In the genomic region with DNA sequence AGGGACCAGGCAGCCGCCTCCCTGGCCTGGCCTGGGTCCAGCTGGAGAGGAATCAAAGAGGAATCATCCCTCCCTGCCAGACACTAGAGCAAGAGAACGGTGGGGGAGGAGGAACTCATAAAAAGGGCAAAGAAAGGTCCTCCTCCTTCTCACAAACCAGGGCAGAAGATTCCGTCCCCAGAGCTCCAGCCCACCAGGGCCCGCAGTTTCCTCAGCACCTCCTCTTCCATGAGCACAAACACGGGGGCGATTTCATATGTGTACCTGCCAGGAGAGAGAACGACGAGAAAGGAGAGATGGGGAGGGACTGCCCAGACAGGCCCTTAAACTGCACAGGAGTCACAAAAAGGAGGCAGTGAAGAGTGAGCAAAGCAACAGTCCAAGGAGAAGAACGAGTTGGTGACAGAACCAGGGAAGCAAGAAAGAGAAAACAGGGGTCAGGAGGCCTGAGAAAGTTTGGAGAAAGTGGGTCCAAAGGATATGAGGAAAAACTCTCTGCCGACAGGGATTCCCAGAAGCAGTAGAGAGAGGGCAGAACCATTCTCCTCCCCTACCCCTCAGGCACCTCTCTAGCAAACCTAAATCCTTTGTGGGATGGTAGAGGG, we compare ENCODE assay signal across 11 cellular contexts. TPM values are rescaled to one million over a fixed set of nuclear protein-coding genes. Genes with fewer than 3 reads are reported as not detected.
DNase-seq lines count a peak whose midpoint lies in the region; TF ChIP-seq lines count a peak whose summit lies in the region.
"Had no signal": no experiment of that assay in that cellular context is flagged by ENCODE, and none has a peak within 500 bp of the region (broad histone marks: within the 10 kb centered on the region; RNA-seq: fewer than 3 reads in every experiment).

No MANE protein-coding gene starts in this region.

- H3K9ac ChIP-seq in GM23248 (no peak overlapping the region), colonic mucosa (ENCODE audit: low read depth in 2 of 2, low read length in 2 of 2) (no peak overlapping the region)

- H3K79me2 ChIP-seq in GM23248 (ENCODE audit: insufficient read depth) (no peaks in the 10 kb centered on the region; the same call in 1 of the 2 replicates), osteoblast (ENCODE audit: insufficient read depth, low read length) (peaks cover 2% of the 10 kb centered on the region), OCI-LY7 (ENCODE audit: insufficient read depth, low read depth, low read length) (no peaks in the 10 kb centered on the region)

- H4K20me1 ChIP-seq in GM23248 (ENCODE audit: insufficient read depth) (no peaks in the 10 kb centered on the region), osteoblast (ENCODE audit: insufficient read depth, low read length) (no peaks in the 10 kb centered on the region), OCI-LY7 (ENCODE audit: insufficient read depth, low read length) (no peaks in the 10 kb centered on the region)

- H2AFZ ChIP-seq in GM23248, result no peak overlapping the region; the same call in 1 of the 2 replicates
- H2AFZ ChIP-seq in osteoblast (ENCODE audit: low read length), result peak overlapping the region; percentile 26
- no peak overlapping the region for H2AFZ ChIP-seq in OCI-LY7 (ENCODE audit: low read length)

- H3K9me2 ChIP-seq in GM23248 (ENCODE audit: insufficient read depth) (no peaks in the 10 kb centered on the region), OCI-LY7 (ENCODE audit: insufficient read depth, low read length) (no peaks in the 10 kb centered on the region)

- H3K4me3 ChIP-seq in GM23248, result no peak overlapping the region
- no peak overlapping the region for H3K4me3 ChIP-seq in colonic mucosa
- H3K4me3 ChIP-seq in osteoblast (ENCODE audit: insufficient read depth, low read length), result no peak overlapping the region
- H3K4me3 ChIP-seq in OCI-LY7 (ENCODE audit: low read depth, low read length, poor library complexity, severe bottlenecking), result no peak overlapping the region
- H3K4me3 ChIP-seq: SK-N-MC, thyroid gland had no signal

- H3K4me1 ChIP-seq in GM23248 (ENCODE audit: insufficient read depth) (peaks cover 42% of the 10 kb centered on the region), colonic mucosa (peaks cover 5% of the 10 kb centered on the region), osteoblast (ENCODE audit: insufficient read depth, low read length) (peaks cover 42% of the 10 kb centered on the region), OCI-LY7 (ENCODE audit: insufficient read depth, low read length, poor library complexity, severe bottlenecking) (no peaks in the 10 kb centered on the region)
- H3K4me1 ChIP-seq: thyroid gland had no signal

- H3K36me3 ChIP-seq in GM23248 (ENCODE audit: low read depth) (no peaks in the 10 kb centered on the region), colonic mucosa (no peaks in the 10 kb centered on the region), osteoblast (ENCODE audit: insufficient read depth, low read length) (peaks cover 13% of the 10 kb centered on the region), OCI-LY7 (ENCODE audit: insufficient read depth, low read length) (no peaks in the 10 kb centered on the region)

- WGBS in GM23248 (ENCODE audit: low coverage in 1 of 2, low lambda C conversion rate in 2 of 2, missing lambda C conversion rate in 2 of 2), 2 experiments, result 60 to 62% methylated on average over 10 of the region's 10 CpGs

- DNase-seq in GM23248 (no peak), NCI-H2196 treated with DMSO at 0.1 percent for 48 hours (lab: John Stamatoyannopoulos, UW; ENCODE audit: unreplicated experiment) (peak; percentile 55), colonic mucosa (peak; percentile 3), osteoblast (ENCODE audit: insufficient read length, low spot score, missing footprints) (peak; percentile 77), OCI-LY7 (ENCODE audit: low spot score) (no peak), middle frontal gyrus (ENCODE audit: extremely low spot score, low spot score) (no peak)
- DNase-seq in stimulated activated CD4-positive, alpha-beta T cell treated with anti-CD3 and anti-CD28 coated beads, Interleukin-4, amount 100 ng/mL, for 24 hours, result no peak
- DNase-seq: NCI-H748 treated with DMSO at 0.1 percent for 48 hours, thyroid gland had no signal

- POLR2A ChIA-PET in OCI-LY7 (lab: Charles Lee), result interaction anchor here (0.6 kb wide), 1 partner anchor 20 kb away, joined by 3 read pairs; no protein-coding TSS in a partner anchor

- BruUV-seq in OCI-LY7 (replicated peaks; lab: Mats Ljungman, UMichigan), result no TSS peak

- H3F3A ChIP-seq in GM23248 (ENCODE audit: insufficient read depth), result peaks cover 33% of the 10 kb centered on the region

- no peak for TF ChIP-seq CTCF in colonic mucosa (IDR thresholded peaks at IDR 0.05)
- TF ChIP-seq CTCF in osteoblast (IDR thresholded peaks at IDR 0.05; ENCODE audit: extremely low read depth, low read depth, low read length), result no peak
- TF ChIP-seq CTCF in OCI-LY7 (conservative IDR thresholded peaks at IDR 0.05; ENCODE audit: low read length), result no peak

- in situ Hi-C loops in GM23248 (cut with MboI), result no loop called here

- peak overlapping the region; percentile 30 for H3K4me2 ChIP-seq in GM23248 (ENCODE audit: unreplicated experiment)
- H3K4me2 ChIP-seq in osteoblast (ENCODE audit: insufficient read depth, low read length), result no peak overlapping the region
- no peak overlapping the region for H3K4me2 ChIP-seq in OCI-LY7 (ENCODE audit: low read length)

- CTCF ChIA-PET in OCI-LY7 (lab: Charles Lee; ENCODE audit: unreplicated experiment), result no interaction called here

- no peaks in the 10 kb centered on the region for H3K9me3 ChIP-seq in GM23248 (ENCODE audit: low read depth)
- no peaks in the 10 kb centered on the region for H3K9me3 ChIP-seq in colonic mucosa
- H3K9me3 ChIP-seq in osteoblast (ENCODE audit: low read depth, low read length), result no peaks in the 10 kb centered on the region
- H3K9me3 ChIP-seq in OCI-LY7 (ENCODE audit: low read length), result no peaks in the 10 kb centered on the region
- H3K9me3 ChIP-seq: thyroid gland had no signal

- H3K27me3 ChIP-seq in GM23248 (replicated peaks; ENCODE audit: insufficient read depth) (no peaks in the 10 kb centered on the region), colonic mucosa (no peaks in the 10 kb centered on the region), osteoblast (ENCODE audit: insufficient read depth, low read length) (no peaks in the 10 kb centered on the region)
- H3K27me3 ChIP-seq: thyroid gland had no signal

- H3K27ac ChIP-seq in GM23248, result 0 out of 2 replicates have a peak overlapping the region, but pooled peaks have one; percentile 11
- no peak overlapping the region for H3K27ac ChIP-seq in colonic mucosa
- H3K27ac ChIP-seq in osteoblast (ENCODE audit: low read depth, low read length), result peak overlapping the region; percentile 28
- no peak overlapping the region for H3K27ac ChIP-seq in OCI-LY7 (ENCODE audit: low read depth, low read length, poor library complexity, severe bottlenecking)
- H3K27ac ChIP-seq: HL-60, SK-N-MC, thyroid gland had no signal

- intact Hi-C loops in colonic mucosa (cut with DNase I) (no loop called here), OCI-LY7 (cut with micrococcal nuclease; ENCODE audit: unreplicated experiment) (no loop called here)

RNA-seq across cellular contexts. Expression of gene ZNF740, which starts 8.7 kb away (rescaled TPM):
- total RNA-seq in GM23248 (2014; rRNA removed; shearing (Covaris generic)), result 5.1 and 6.5 TPM in 2 replicates
- 2.8 and 3.9 TPM in 2 replicates for polyA plus RNA-seq in GM23248 (2016; fragmentation: Nextera tagmentation; extraction: Ambion mirVana)
- 10 to 100 TPM; 27.5 to 32.3 TPM for total RNA-seq in colonic mucosa
- total RNA-seq in osteoblast, result 14.7 and 19.5 TPM in 2 replicates
- 26.1 and 31.6 TPM in 2 replicates for total RNA-seq in OCI-LY7 (2014; rRNA removed; shearing (Covaris generic))
- 58.2 and 66.5 TPM in 2 replicates for total RNA-seq in OCI-LY7 (2022)

RNA-seq across cellular contexts. Expression of gene CSAD, which starts 8.9 kb away (rescaled TPM):
- 13.4 and 14.2 TPM in 2 replicates for total RNA-seq in GM23248 (2014; rRNA removed; shearing (Covaris generic))
- 6.1 and 8.6 TPM in 2 replicates for polyA plus RNA-seq in GM23248 (2016; fragmentation: Nextera tagmentation; extraction: Ambion mirVana)
- total RNA-seq in colonic mucosa (10 to 100 TPM in 1 of 2 donors, 1 to 10 TPM in 1; 9.1 to 20.4 TPM), osteoblast (9.1 and 9.4 TPM in 2 replicates), OCI-LY7 (2022) (26.9 and 32.0 TPM in 2 replicates)
- total RNA-seq in OCI-LY7 (2014; rRNA removed; shearing (Covaris generic)), result 18.9 and 25.8 TPM in 2 replicates

RNA-seq across cellular contexts. Expression of gene ITGB7, which starts 35.2 kb away (rescaled TPM):
- 1.4 and 2.4 TPM in 2 replicates for total RNA-seq in GM23248 (2014; rRNA removed; shearing (Covaris generic))
- 0.84 and 1.2 TPM in 2 replicates for polyA plus RNA-seq in GM23248 (2016; fragmentation: Nextera tagmentation; extraction: Ambion mirVana)
- total RNA-seq in colonic mucosa (1 to 10 TPM; 5.3 to 8.8 TPM), osteoblast (0.88 and 1.1 TPM in 2 replicates), OCI-LY7 (2022) (153 and 207 TPM in 2 replicates)
- 48.6 and 51.7 TPM in 2 replicates for total RNA-seq in OCI-LY7 (2014; rRNA removed; shearing (Covaris generic))

Comparison
In these comparisons a context has a peak if more than half of its experiments do, and no peak if none do; other contexts are left out.
1. DNase-seq: peak in NCI-H2196 treated with DMSO at 0.1 percent for 48 hours (single experiment), colonic mucosa (single experiment) and osteoblast (single experiment); none in GM23248 (single experiment), stimulated activated CD4-positive, alpha-beta T cell treated with anti-CD3 and anti-CD28 coated beads, Interleukin-4, amount 100 ng/mL, for 24 hours (single experiment), OCI-LY7 (single experiment) and middle frontal gyrus (single experiment).
2. H3K27ac ChIP-seq: peak in GM23248 (single experiment) and osteoblast (single experiment); none in colonic mucosa (single experiment) and OCI-LY7 (single experiment).
3. RNA of gene ITGB7, which starts 35.2 kb away (total RNA-seq): 48.6 to 207 TPM in OCI-LY7; 5.3 to 8.8 TPM in colonic mucosa, 1.4 to 2.4 TPM in GM23248 and 0.88 to 1.1 TPM in osteoblast; every median in the first group is over 4 times any median in the second.